1 cellular context compared by ENCODE assay signal in the genomic region with DNA sequence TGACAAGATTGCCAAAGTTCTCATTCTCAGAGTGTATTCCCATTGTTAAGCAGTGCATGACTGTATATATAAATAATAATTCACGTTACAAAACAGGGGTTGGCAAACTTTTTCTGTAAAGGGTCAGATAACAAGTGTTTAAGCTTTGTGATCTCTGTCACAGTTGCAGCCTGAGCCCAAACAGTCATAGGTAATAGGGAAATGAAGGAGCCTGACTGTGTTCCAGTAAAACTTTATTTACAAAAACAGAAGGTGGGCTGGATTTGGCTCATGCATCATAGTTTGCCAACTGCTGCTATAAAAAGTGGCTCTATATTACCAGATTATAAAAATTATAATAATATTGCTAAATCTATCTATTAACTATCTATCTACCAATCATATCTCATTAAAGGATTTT.
TF ChIP-seq lines count a peak whose summit lies in the region.

No MANE protein-coding gene starts in this region.

TF ChIP-seq in K562, 482 proteins besides CTCF, POLR2A, EP300 and RAD21:
- TF ChIP-seq, protein P1, sequence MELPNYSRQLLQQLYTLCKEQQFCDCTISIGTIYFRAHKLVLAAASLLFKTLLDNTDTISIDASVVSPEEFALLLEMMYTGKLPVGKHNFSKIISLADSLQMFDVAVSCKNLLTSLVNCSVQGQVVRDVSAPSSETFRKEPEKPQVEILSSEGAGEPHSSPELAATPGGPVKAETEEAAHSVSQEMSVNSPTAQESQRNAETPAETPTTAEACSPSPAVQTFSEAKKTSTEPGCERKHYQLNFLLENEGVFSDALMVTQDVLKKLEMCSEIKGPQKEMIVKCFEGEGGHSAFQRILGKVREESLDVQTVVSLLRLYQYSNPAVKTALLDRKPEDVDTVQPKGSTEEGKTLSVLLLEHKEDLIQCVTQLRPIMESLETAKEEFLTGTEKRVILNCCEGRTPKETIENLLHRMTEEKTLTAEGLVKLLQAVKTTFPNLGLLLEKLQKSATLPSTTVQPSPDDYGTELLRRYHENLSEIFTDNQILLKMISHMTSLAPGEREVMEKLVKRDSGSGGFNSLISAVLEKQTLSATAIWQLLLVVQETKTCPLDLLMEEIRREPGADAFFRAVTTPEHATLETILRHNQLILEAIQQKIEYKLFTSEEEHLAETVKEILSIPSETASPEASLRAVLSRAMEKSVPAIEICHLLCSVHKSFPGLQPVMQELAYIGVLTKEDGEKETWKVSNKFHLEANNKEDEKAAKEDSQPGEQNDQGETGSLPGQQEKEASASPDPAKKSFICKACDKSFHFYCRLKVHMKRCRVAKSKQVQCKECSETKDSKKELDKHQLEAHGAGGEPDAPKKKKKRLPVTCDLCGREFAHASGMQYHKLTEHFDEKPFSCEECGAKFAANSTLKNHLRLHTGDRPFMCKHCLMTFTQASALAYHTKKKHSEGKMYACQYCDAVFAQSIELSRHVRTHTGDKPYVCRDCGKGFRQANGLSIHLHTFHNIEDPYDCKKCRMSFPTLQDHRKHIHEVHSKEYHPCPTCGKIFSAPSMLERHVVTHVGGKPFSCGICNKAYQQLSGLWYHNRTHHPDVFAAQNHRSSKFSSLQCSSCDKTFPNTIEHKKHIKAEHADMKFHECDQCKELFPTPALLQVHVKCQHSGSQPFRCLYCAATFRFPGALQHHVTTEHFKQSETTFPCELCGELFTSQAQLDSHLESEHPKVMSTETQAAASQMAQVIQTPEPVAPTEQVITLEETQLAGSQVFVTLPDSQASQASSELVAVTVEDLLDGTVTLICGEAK (IDR thresholded peaks at IDR 0.05): peak; percentile 23; the same call in 1 of the 2 replicates
- TF ChIP-seq, protein P1 (CRISPR knock-in tag; IDR thresholded peaks at IDR 0.05): no peak
- TF ChIP-seq, protein P2, sequence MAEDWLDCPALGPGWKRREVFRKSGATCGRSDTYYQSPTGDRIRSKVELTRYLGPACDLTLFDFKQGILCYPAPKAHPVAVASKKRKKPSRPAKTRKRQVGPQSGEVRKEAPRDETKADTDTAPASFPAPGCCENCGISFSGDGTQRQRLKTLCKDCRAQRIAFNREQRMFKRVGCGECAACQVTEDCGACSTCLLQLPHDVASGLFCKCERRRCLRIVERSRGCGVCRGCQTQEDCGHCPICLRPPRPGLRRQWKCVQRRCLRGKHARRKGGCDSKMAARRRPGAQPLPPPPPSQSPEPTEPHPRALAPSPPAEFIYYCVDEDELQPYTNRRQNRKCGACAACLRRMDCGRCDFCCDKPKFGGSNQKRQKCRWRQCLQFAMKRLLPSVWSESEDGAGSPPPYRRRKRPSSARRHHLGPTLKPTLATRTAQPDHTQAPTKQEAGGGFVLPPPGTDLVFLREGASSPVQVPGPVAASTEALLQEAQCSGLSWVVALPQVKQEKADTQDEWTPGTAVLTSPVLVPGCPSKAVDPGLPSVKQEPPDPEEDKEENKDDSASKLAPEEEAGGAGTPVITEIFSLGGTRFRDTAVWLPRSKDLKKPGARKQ (CRISPR knock-in tag; IDR thresholded peaks at IDR 0.05): no peak
- TF ChIP-seq GABPA (tag; conservative IDR thresholded peaks at IDR 0.05; ENCODE audit: low read depth) (no peak), SMAD1 (IDR thresholded peaks at IDR 0.05; ENCODE audit: low read depth, low read length, partially characterized antibody) (no peak)
